ENCODE assay signal across 21 cellular contexts in the genomic region with DNA sequence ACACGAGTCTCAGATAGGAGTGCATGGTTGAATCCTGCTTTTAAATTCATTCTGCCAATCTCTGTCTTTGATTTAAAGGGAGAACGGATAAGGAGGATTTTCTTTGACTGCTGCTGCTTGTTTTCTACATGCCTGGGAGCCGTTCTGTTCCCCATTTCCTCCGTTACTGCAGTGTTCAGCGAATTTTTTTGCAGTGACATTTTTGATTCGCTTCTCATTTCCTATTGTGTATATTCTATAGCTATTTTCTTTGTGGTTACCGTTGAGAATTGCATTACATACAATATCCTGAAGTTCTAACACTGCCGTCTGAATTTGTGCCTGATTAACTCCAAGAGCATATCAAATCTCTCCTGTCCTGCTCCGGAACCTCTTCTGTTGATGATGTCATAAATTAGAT. TPM values are rescaled to one million over a fixed set of nuclear protein-coding genes. Genes with fewer than 3 reads are reported as not detected.
DNase-seq lines count a peak whose midpoint lies in the region; ATAC-seq, FAIRE-seq and TF ChIP-seq lines count a peak whose summit lies in the region.
"Had no signal": no experiment of that assay in that cellular context is flagged by ENCODE, and none has a peak within 500 bp of the region (broad histone marks: within the 10 kb centered on the region; RNA-seq: fewer than 3 reads in every experiment).

No MANE protein-coding gene starts in this region.

- TF ChIP-seq EP300 in HepG2 (IDR thresholded peaks at IDR 0.05; ENCODE audit: low read depth in 2 of 2, low read length in 2 of 2): no peak
- TF ChIP-seq EP300 in HepG2 (CRISPR knock-in tag; IDR thresholded peaks at IDR 0.05; ENCODE audit: borderline replicate concordance): no peak

- no peak overlapping the region for H3K4me2 ChIP-seq in HepG2 (ENCODE audit: low read depth, low read length)
- H3K4me2 ChIP-seq: A549, GM23338 had no signal

- no peaks in the 10 kb centered on the region for H3K36me3 ChIP-seq in SK-N-MC (ENCODE audit: insufficient read depth, low read length)
- H3K36me3 ChIP-seq in HepG2 (replicated peaks in 1 of 2; ENCODE audit: control insufficient read depth in 1 of 2, insufficient read depth in 2 of 2, low read length in 2 of 2): no peaks in the 10 kb centered on the region

- H3K4me1 ChIP-seq in HepG2 (ENCODE audit: insufficient read depth, low read length): no peaks in the 10 kb centered on the region
- H3K4me1 ChIP-seq: A549 had no signal

- H3K4me1 Mint-ChIP-seq in chondrocyte (ENCODE audit: low read depth): no peaks in the 10 kb centered on the region
- H3K4me1 Mint-ChIP-seq in Calu3 (ENCODE audit: low read depth, unreplicated experiment): no peaks in the 10 kb centered on the region
- H3K4me1 Mint-ChIP-seq: CD4-positive, alpha-beta memory T cell; GM23338; H9 had no signal

- intact Hi-C loops in HepG2 (cut with micrococcal nuclease; ENCODE audit: unreplicated experiment) (no loop called here), Calu3 (cut with micrococcal nuclease; ENCODE audit: unreplicated experiment) (no loop called here)

- TF ChIP-seq CTCF in chondrocyte (IDR thresholded peaks at IDR 0.05) (no peak), HepG2 (CRISPR knock-in tag; IDR thresholded peaks at IDR 0.05) (no peak), Calu3 (IDR thresholded peaks at IDR 0.05; ENCODE audit: unreplicated experiment) (no peak)

- in situ Hi-C loops in HepG2 (cut with HindIII; ENCODE audit: extremely low pct_ligation_motif_present, low pct_unique_long_range_greater_than_20kb): no loop called here

- DNase-seq in ELR (ENCODE audit: low read depth) (peak; percentile 41), SK-N-MC (ENCODE audit: low read depth, low spot score) (peak; percentile 93), chondrocyte (ENCODE audit: low spot score) (no peak), HepG2 (ENCODE audit: low spot score) (no peak), DMS153 treated with DMSO at 0.1 percent for 48 hours (lab: John Stamatoyannopoulos, UW; ENCODE audit: unreplicated experiment) (no peak), GM12891 (ENCODE audit: insufficient read length, low spot score) (no peak), Calu3 (no peak)
- DNase-seq: 8988T; C1 segment of cervical spinal cord; CD4-positive, alpha-beta memory T cell; COR-L47; DMS153; DMS79; EL; GF-D8; H9 had no signal

- H3K79me2 ChIP-seq in HepG2 (ENCODE audit: insufficient read depth, low read length): no peaks in the 10 kb centered on the region

- peak overlapping the region; percentile 99 for H3K27ac ChIP-seq in SK-N-MC
- no peak overlapping the region for H3K27ac ChIP-seq in HepG2 (ENCODE audit: extremely low read length, insufficient read depth, low read length)
- H3K27ac ChIP-seq: A549 had no signal

- no peaks in the 10 kb centered on the region for H3K27me3 ChIP-seq in HepG2 (ENCODE audit: control insufficient read depth in 1 of 2, insufficient read depth in 2 of 2, low read length in 2 of 2)

- BruUV-seq in HepG2 (replicated peaks; lab: Mats Ljungman, UMichigan): no TSS peak
- BruUV-seq in Calu3 (replicated peaks; lab: Mats Ljungman, UMichigan): no TSS peak

- peak overlapping the region; percentile 84 for H3K9ac ChIP-seq in SK-N-MC (ENCODE audit: insufficient read length)
- H3K9ac ChIP-seq in HepG2 (ENCODE audit: insufficient read depth, low read depth, low read length): no peak overlapping the region

- H3K4me3 ChIP-seq in SK-N-MC (peak overlapping the region; percentile 75), HepG2 (replicated peaks in 1 of 3; ENCODE audit: insufficient read depth in 1 of 3, low read depth in 2 of 3, low read length in 3 of 3) (no peak overlapping the region)
- H3K4me3 ChIP-seq: A549, GM23338 had no signal

- H3K4me3 Mint-ChIP-seq in chondrocyte (ENCODE audit: unreplicated experiment) (peak overlapping the region; percentile 34), Calu3 (ENCODE audit: low read depth, unreplicated experiment) (no peak overlapping the region)
- H3K4me3 Mint-ChIP-seq: CD4-positive, alpha-beta memory T cell; GM23338; H9 had no signal

- H4K20me1 ChIP-seq in HepG2 (ENCODE audit: insufficient read depth, low read length): no peaks in the 10 kb centered on the region

- no peak for TF ChIP-seq POLR2A in HepG2 (IDR thresholded peaks at IDR 0.05; ENCODE audit: insufficient read depth in 1 of 2, low read depth in 2 of 2, low read length in 2 of 2)
- TF ChIP-seq POLR2A in GM12891 (IDR thresholded peaks at IDR 0.05; ENCODE audit: low read depth, low read length): no peak

- no peak for TF ChIP-seq RAD21 in HepG2 (CRISPR knock-in tag; IDR thresholded peaks at IDR 0.05)

- FAIRE-seq in HepG2 (lab: Jason Lieb, UNC) (no peak), GM12891 (lab: Jason Lieb, UNC) (no peak)
- FAIRE-seq: A549, GM12892 had no signal

- H3K27me3 Mint-ChIP-seq in chondrocyte (ENCODE audit: low read depth): no peaks in the 10 kb centered on the region
- H3K27me3 Mint-ChIP-seq in Calu3 (ENCODE audit: unreplicated experiment): peaks cover 14% of the 10 kb centered on the region
- H3K27me3 Mint-ChIP-seq: CD4-positive, alpha-beta memory T cell had no signal

- no peaks in the 10 kb centered on the region for H3K9me3 ChIP-seq in SK-N-MC (ENCODE audit: low read depth, low read length)
- H3K9me3 ChIP-seq in HepG2 (ENCODE audit: low read length): 0 out of 2 replicates have a peak, but pooled peaks cover 3% of the 10 kb centered on the region
- H3K9me3 ChIP-seq: A549 had no signal

- peaks cover under 1% of the 10 kb centered on the region for H3K9me3 Mint-ChIP-seq in chondrocyte (ENCODE audit: low read depth)
- no peaks in the 10 kb centered on the region for H3K9me3 Mint-ChIP-seq in Calu3 (ENCODE audit: low read depth, unreplicated experiment)

- POLR2A ChIA-PET in HepG2 (lab: Yijun Ruan, JAX): no interaction called here

- no peak for ATAC-seq in HepG2
- ATAC-seq in HG02981 (IDR thresholded peaks at IDR 0.05; ENCODE audit: unreplicated experiment): no peak
- ATAC-seq: A549, GM23338, HCT116 had no signal

- 52% methylated on average over 9 of the region's 9 CpGs for WGBS in HepG2 (ENCODE audit: low lambda C conversion rate)

- H3K36me3 Mint-ChIP-seq in chondrocyte (ENCODE audit: low read depth) (peaks cover 10% of the 10 kb centered on the region), Calu3 (ENCODE audit: insufficient read depth, unreplicated experiment) (no peaks in the 10 kb centered on the region)
- H3K36me3 Mint-ChIP-seq: CD4-positive, alpha-beta memory T cell had no signal

- CTCF ChIA-PET in HepG2 (lab: Yijun Ruan, JAX; ENCODE audit: low intra/inter-chr PET ratio, low total read pairs): no interaction called here
- CTCF ChIA-PET in Calu3 (lab: Charles Lee): no interaction called here

- no peak overlapping the region for H3K27ac Mint-ChIP-seq in chondrocyte (ENCODE audit: unreplicated experiment)
- H3K27ac Mint-ChIP-seq in Calu3 (ENCODE audit: unreplicated experiment): no peak overlapping the region
- H3K27ac Mint-ChIP-seq: CD4-positive, alpha-beta memory T cell; GM23338; H9 had no signal

- H2AFZ ChIP-seq in HepG2 (ENCODE audit: low read length): no peak overlapping the region
- H2AFZ ChIP-seq: GM23338 had no signal

RNA-seq across cellular contexts. Expression of gene MAEA, which starts 14.8 kb away (rescaled TPM):
- total RNA-seq in chondrocyte (54.4 to 62.6 TPM (median 56.3 TPM) in 3 replicates), HepG2 (2016; rRNA removed; fragmentation: Illumina TruSeq; extraction: Trizol) (52.0 and 65.2 TPM in 2 replicates), Calu3 (2022) (59.0 and 59.6 TPM in 2 replicates)
- 10.0 and 10.5 TPM in 2 replicates for total RNA-seq in HepG2 (2016; cell fraction: cytosol; rRNA removed; fragmentation: Illumina TruSeq; extraction: Trizol; ENCODE audit: low read depth)
- 55.0 and 59.4 TPM in 2 replicates for total RNA-seq in HepG2 (2016; cell fraction: insoluble cytoplasmic fraction; rRNA removed; fragmentation: Illumina TruSeq; extraction: Trizol)
- total RNA-seq in HepG2 (2016; cell fraction: membrane; rRNA removed; fragmentation: Illumina TruSeq; extraction: Trizol): 23.7 and 24.2 TPM in 2 replicates
- 30.2 and 31.7 TPM in 2 replicates for total RNA-seq in HepG2 (2016; cell fraction: nucleus; rRNA removed; fragmentation: Illumina TruSeq; extraction: Trizol)
- polyA plus RNA-seq in HepG2 (2011; rRNA removed): 57.1 and 60.7 TPM in 2 replicates
- polyA plus RNA-seq in HepG2 (2011; cell fraction: cytosol; rRNA removed): 48.5 and 73.3 TPM in 2 replicates
- polyA plus RNA-seq in HepG2 (2011; cell fraction: nucleus; rRNA removed): 171 and 221 TPM in 2 replicates
- 28.9 and 30.8 TPM in 2 replicates for polyA plus RNA-seq in HepG2 (2012)
- 5.9 and 6.3 TPM in 2 replicates for polyA plus RNA-seq in HepG2 (2016; cell fraction: cytosol; fragmentation: Illumina TruSeq; extraction: Trizol; ENCODE audit: low read depth)
- 60.8 and 67.1 TPM in 2 replicates for polyA plus RNA-seq in HepG2 (2016; cell fraction: insoluble cytoplasmic fraction; fragmentation: Illumina TruSeq; extraction: Trizol; ENCODE audit: low read depth)
- polyA plus RNA-seq in HepG2 (2016; cell fraction: membrane; fragmentation: Illumina TruSeq; extraction: Trizol; ENCODE audit: low read depth): 15.8 and 16.9 TPM in 2 replicates
- 69.6 and 72.4 TPM in 2 replicates for polyA plus RNA-seq in HepG2 (2016; cell fraction: nucleus; fragmentation: Illumina TruSeq; extraction: Trizol; ENCODE audit: insufficient read depth, low read depth)
- polyA minus RNA-seq in HepG2 (2011; rRNA and poly(A)+ RNA removed; ENCODE audit: low replicate concordance): 56.6 and 139 TPM in 2 replicates
- polyA minus RNA-seq in HepG2 (2011; cell fraction: cytosol; rRNA and poly(A)+ RNA removed): 41.7 and 45.7 TPM in 2 replicates
- polyA minus RNA-seq in HepG2 (2011; cell fraction: nucleus; rRNA and poly(A)+ RNA removed): 40.9 and 44.3 TPM in 2 replicates
- 36.2 TPM for polyA plus RNA-seq in GM12891 (2012; ENCODE audit: low read depth, missing spikeins)

RNA-seq across cellular contexts. Expression of gene CTBP1, which starts 25.9 kb away (rescaled TPM):
- total RNA-seq in chondrocyte (147 to 175 TPM (median 151 TPM) in 3 replicates), HepG2 (2016; rRNA removed; fragmentation: Illumina TruSeq; extraction: Trizol) (106 and 112 TPM in 2 replicates), Calu3 (2022) (115 and 130 TPM in 2 replicates)
- 119 TPM in 2 replicates for total RNA-seq in HepG2 (2016; cell fraction: cytosol; rRNA removed; fragmentation: Illumina TruSeq; extraction: Trizol; ENCODE audit: low read depth)
- 83.8 and 121 TPM in 2 replicates for total RNA-seq in HepG2 (2016; cell fraction: insoluble cytoplasmic fraction; rRNA removed; fragmentation: Illumina TruSeq; extraction: Trizol)
- 133 and 173 TPM in 2 replicates for total RNA-seq in HepG2 (2016; cell fraction: membrane; rRNA removed; fragmentation: Illumina TruSeq; extraction: Trizol)
- 51.5 and 60.9 TPM in 2 replicates for total RNA-seq in HepG2 (2016; cell fraction: nucleus; rRNA removed; fragmentation: Illumina TruSeq; extraction: Trizol)
- 78.5 and 123 TPM in 2 replicates for polyA plus RNA-seq in HepG2 (2011; rRNA removed)
- 87.2 and 182 TPM in 2 replicates for polyA plus RNA-seq in HepG2 (2011; cell fraction: cytosol; rRNA removed)
- polyA plus RNA-seq in HepG2 (2011; cell fraction: nucleus; rRNA removed): 489 and 636 TPM in 2 replicates
- polyA plus RNA-seq in HepG2 (2012): 69.0 and 92.6 TPM in 2 replicates
- 49.5 and 64.7 TPM in 2 replicates for polyA plus RNA-seq in HepG2 (2016; cell fraction: cytosol; fragmentation: Illumina TruSeq; extraction: Trizol; ENCODE audit: low read depth)
- polyA plus RNA-seq in HepG2 (2016; cell fraction: insoluble cytoplasmic fraction; fragmentation: Illumina TruSeq; extraction: Trizol; ENCODE audit: low read depth): 101 and 112 TPM in 2 replicates
- 103 and 116 TPM in 2 replicates for polyA plus RNA-seq in HepG2 (2016; cell fraction: membrane; fragmentation: Illumina TruSeq; extraction: Trizol; ENCODE audit: low read depth)
- polyA plus RNA-seq in HepG2 (2016; cell fraction: nucleus; fragmentation: Illumina TruSeq; extraction: Trizol; ENCODE audit: insufficient read depth, low read depth): 152 and 155 TPM in 2 replicates
- 136 and 350 TPM in 2 replicates for polyA minus RNA-seq in HepG2 (2011; rRNA and poly(A)+ RNA removed; ENCODE audit: low replicate concordance)
- 85.1 and 100 TPM in 2 replicates for polyA minus RNA-seq in HepG2 (2011; cell fraction: cytosol; rRNA and poly(A)+ RNA removed)
- 47.7 and 48.4 TPM in 2 replicates for polyA minus RNA-seq in HepG2 (2011; cell fraction: nucleus; rRNA and poly(A)+ RNA removed)
- polyA plus RNA-seq in GM12891 (2012; ENCODE audit: low read depth, missing spikeins): 97.8 TPM

Comparison
In these comparisons a context has a peak if more than half of its experiments do, and no peak if none do; other contexts are left out.
1. DNase-seq: peak in ELR (single experiment) and SK-N-MC (single experiment); none in chondrocyte (single experiment), HepG2 (single experiment), DMS153 treated with DMSO at 0.1 percent for 48 hours (single experiment), GM12891 (single experiment) and Calu3 (single experiment).